In the genomic region with DNA sequence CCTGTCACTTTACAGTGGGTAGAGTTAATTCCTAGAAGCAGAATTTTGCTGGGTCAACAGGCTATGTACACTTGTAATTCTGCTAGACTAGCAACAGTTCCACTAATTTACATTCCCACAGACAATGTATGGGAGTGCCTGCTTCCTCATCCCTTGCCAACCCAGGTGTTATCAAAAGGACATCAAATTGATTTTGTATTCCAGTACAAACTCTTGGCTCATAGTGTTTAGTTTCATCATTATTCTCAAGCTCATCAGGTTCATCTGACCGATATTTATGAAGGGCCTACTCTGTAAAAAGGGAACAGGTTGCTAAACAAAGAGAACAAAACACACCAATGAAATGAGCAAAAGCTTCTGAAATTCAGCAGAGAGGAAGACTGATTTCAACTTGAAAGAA, we compare ENCODE assay signal across 31 cellular contexts. TPM values are rescaled to one million over a fixed set of nuclear protein-coding genes. Genes with fewer than 3 reads are reported as not detected.
DNase-seq lines count a peak whose midpoint lies in the region; ATAC-seq and TF ChIP-seq lines count a peak whose summit lies in the region.
"Had no signal": no experiment of that assay in that cellular context is flagged by ENCODE, and none has a peak within 500 bp of the region (broad histone marks: within the 10 kb centered on the region; RNA-seq: fewer than 3 reads in every experiment).

No MANE protein-coding gene starts in this region.

- TF ChIP-seq CTCF in IMR-90 (conservative IDR thresholded peaks at IDR 0.05; ENCODE audit: low read depth, low read length) (no peak), endothelial cell (IDR thresholded peaks at IDR 0.05; ENCODE audit: unreplicated experiment) (no peak), osteocyte (IDR thresholded peaks at IDR 0.05) (no peak)

- H4K5ac ChIP-seq in IMR-90 (ENCODE audit: low read depth, low read length): peak overlapping the region; percentile 77; the same call in 1 of the 2 replicates

- no peaks in the 10 kb centered on the region for H3K4me1 Mint-ChIP-seq in activated T-cell treated with anti-CD3 and anti-CD28 coated beads, Interleukin-2, amount 50 U/mL, for 72 hours (ENCODE audit: low read depth)
- peaks cover 17% of the 10 kb centered on the region for H3K4me1 Mint-ChIP-seq in endothelial cell (ENCODE audit: unreplicated experiment)
- H3K4me1 Mint-ChIP-seq in stimulated activated memory B cell treated with anti-CD40 and anti-IgM and Interleukin-4, amounts not matched to agents 10 μg/mL and 1 μg/mL and 100 μg/mL, for 72 hours: peaks cover 11% of the 10 kb centered on the region
- H3K4me1 Mint-ChIP-seq in osteocyte (ENCODE audit: unreplicated experiment): peaks cover 31% of the 10 kb centered on the region

- peak overlapping the region in 1 of 2 experiments; percentile 42; a peak in 2 of 4 replicates for H4K8ac ChIP-seq in IMR-90 (ENCODE audit: low read depth in 2 of 2, low read length in 2 of 2)

- peaks cover 8 to 28% of the 10 kb centered on the region in 2 donors for H3K36me3 Mint-ChIP-seq in activated T-cell treated with anti-CD3 and anti-CD28 coated beads, Interleukin-2, amount 50 U/mL, for 72 hours (ENCODE audit: insufficient read depth in 2 of 2)
- H3K36me3 Mint-ChIP-seq in endothelial cell (ENCODE audit: low read depth, unreplicated experiment) (peaks cover 9% of the 10 kb centered on the region), osteocyte (ENCODE audit: unreplicated experiment) (peaks cover 38% of the 10 kb centered on the region)
- H3K36me3 Mint-ChIP-seq in stimulated activated memory B cell treated with anti-CD40 and anti-IgM and Interleukin-4, amounts not matched to agents 10 μg/mL and 1 μg/mL and 100 μg/mL, for 72 hours: peaks cover 48% of the 10 kb centered on the region

- CTCF ChIA-PET in IMR-90 (lab: Yijun Ruan, JAX): interaction anchor here (0.8 to 1.6 kb wide), 3 partner anchors 9 to 27 kb away, joined by 3 to 5 read pairs (median 4); no protein-coding TSS in a partner anchor

- H3K14ac ChIP-seq in IMR-90 (replicated peaks; ENCODE audit: low read depth, low read length): peak overlapping the region; percentile 43; the same call in 1 of the 2 replicates

- no peak overlapping the region for H3K27ac ChIP-seq in IMR-90 (ENCODE audit: insufficient read depth, low read length)
- H3K27ac ChIP-seq: C4-2B, neutrophil, Peyer's patch had no signal

- POLR2A ChIA-PET in IMR-90 (lab: Charles Lee; ENCODE audit: unreplicated experiment): interaction anchor here (0.6 kb wide), 1 partner anchor 25 kb away, joined by 24 read pairs; no protein-coding TSS in a partner anchor

- H3K4me3 Mint-ChIP-seq in activated T-cell treated with anti-CD3 and anti-CD28 coated beads, Interleukin-2, amount 50 U/mL, for 72 hours: no peak overlapping the region
- H3K4me3 Mint-ChIP-seq in endothelial cell (ENCODE audit: unreplicated experiment) (no peak overlapping the region), osteocyte (ENCODE audit: unreplicated experiment) (no peak overlapping the region)
- H3K4me3 Mint-ChIP-seq in stimulated activated memory B cell treated with anti-CD40 and anti-IgM and Interleukin-4, amounts not matched to agents 10 μg/mL and 1 μg/mL and 100 μg/mL, for 72 hours: no peak overlapping the region
- H3K4me3 Mint-ChIP-seq: activated naive CD4-positive, alpha-beta T cell treated with anti-CD3 and anti-CD28 coated beads, Interleukin-2, amount 50 U/mL, for 24 hours; activated T-cell treated with anti-CD3 and anti-CD28 coated beads, Interleukin-2, amount 50 U/mL, for 4 hours; T-helper 2 cell treated with Interferon-gamma antibody and Interleukin-4, amounts not matched to agents 5 μg/mL and 100 μg/mL, for 36 hours; type B pancreatic cell had no signal

- H3K27ac Mint-ChIP-seq in activated T-cell treated with anti-CD3 and anti-CD28 coated beads, Interleukin-2, amount 50 U/mL, for 72 hours: peak overlapping the region; percentile 10
- peak overlapping the region; percentile 68 for H3K27ac Mint-ChIP-seq in endothelial cell (ENCODE audit: unreplicated experiment)
- H3K27ac Mint-ChIP-seq in stimulated activated memory B cell treated with anti-CD40 and anti-IgM and Interleukin-4, amounts not matched to agents 10 μg/mL and 1 μg/mL and 100 μg/mL, for 72 hours: peak overlapping the region; percentile 39
- H3K27ac Mint-ChIP-seq in osteocyte (ENCODE audit: unreplicated experiment): no peak overlapping the region
- H3K27ac Mint-ChIP-seq: T-helper 2 cell treated with Interferon-gamma antibody and Interleukin-4, amounts not matched to agents 5 μg/mL and 100 μg/mL, for 36 hours; type B pancreatic cell had no signal

- no peak for DNase-seq in activated T-cell treated with anti-CD3 and anti-CD28 coated beads, Interleukin-2, amount 50 U/mL, for 72 hours
- DNase-seq in activated T-cell treated with anti-CD3 and anti-CD28 coated beads for 4 hours: no peak
- DNase-seq in IMR-90: no peak
- DNase-seq in endothelial cell (ENCODE audit: low spot score): no peak
- no peak for DNase-seq in osteocyte (ENCODE audit: extremely low spot score, unreplicated experiment)
- DNase-seq in NCI-H345 (lab: John Stamatoyannopoulos, UW): no peak
- DNase-seq: activated CD4-positive, alpha-beta T cell treated with anti-CD3 and anti-CD28 coated beads for 4 hours; activated CD8-positive, alpha-beta memory T cell treated with anti-CD3 and anti-CD28 coated beads for 24 hours; activated T-cell treated with anti-CD3 and anti-CD28 coated beads, Interleukin-2, amount 50 U/mL, for 4 hours; aorta; DND-41; effector CD4-positive, alpha-beta T cell; GOT3; left colon; mesendoderm; NCI-H1048; NCI-H1694; NCI-H446; NCI-H774; Peyer's patch; SHP77 treated with DMSO at 0.1 percent for 48 hours; sigmoid colon; stimulated activated CD4-positive, alpha-beta T cell treated with anti-CD3 and anti-CD28 coated beads, Interleukin-4, amount 100 ng/mL, for 24 hours had no signal

- TF ChIP-seq POLR2A in IMR-90 (IDR thresholded peaks at IDR 0.05; ENCODE audit: low read depth, low read length): no peak

- no peak for TF ChIP-seq RAD21 in IMR-90 (IDR thresholded peaks at IDR 0.05; ENCODE audit: low read length)

- no peaks in the 10 kb centered on the region for H3K27me3 Mint-ChIP-seq in activated T-cell treated with anti-CD3 and anti-CD28 coated beads, Interleukin-2, amount 50 U/mL, for 72 hours (ENCODE audit: low read depth)
- H3K27me3 Mint-ChIP-seq in endothelial cell (ENCODE audit: unreplicated experiment): no peaks in the 10 kb centered on the region
- H3K27me3 Mint-ChIP-seq in stimulated activated memory B cell treated with anti-CD40 and anti-IgM and Interleukin-4, amounts not matched to agents 10 μg/mL and 1 μg/mL and 100 μg/mL, for 72 hours: no peaks in the 10 kb centered on the region
- H3K27me3 Mint-ChIP-seq in osteocyte (ENCODE audit: unreplicated experiment): no peaks in the 10 kb centered on the region
- H3K27me3 Mint-ChIP-seq: activated naive CD4-positive, alpha-beta T cell treated with anti-CD3 and anti-CD28 coated beads, Interleukin-2, amount 50 U/mL, for 24 hours; progenitor cell of endocrine pancreas; type B pancreatic cell had no signal

- H2BK20ac ChIP-seq in IMR-90 (ENCODE audit: low read depth, low read length): peak overlapping the region; percentile 26; the same call in 1 of the 2 replicates

- peak overlapping the region; percentile 11; the same call in 1 of the 2 replicates for H2BK120ac ChIP-seq in IMR-90 (ENCODE audit: low read depth, low read length)

- H4K91ac ChIP-seq in IMR-90 (ENCODE audit: insufficient read depth, low read depth, low read length): no peak overlapping the region

- peaks cover 48% of the 10 kb centered on the region for H3K36me3 ChIP-seq in IMR-90 (ENCODE audit: control insufficient read depth, insufficient read depth, low read length)

- H3K79me1 ChIP-seq in IMR-90 (ENCODE audit: low read depth in 1 of 2, low read length in 2 of 2): peaks cover 37 to 74% of the 10 kb centered on the region in 2 experiments

- no peak overlapping the region for H2AK5ac ChIP-seq in IMR-90 (ENCODE audit: low read depth, low read length)

- H2BK5ac ChIP-seq in IMR-90 (ENCODE audit: low read depth, low read length, poor library complexity, severe bottlenecking): peak overlapping the region; percentile 55

- H3K56ac ChIP-seq in IMR-90 (ENCODE audit: extremely low read depth, insufficient read depth, low read length): no peak overlapping the region

- in situ Hi-C loops in IMR-90 (cut with MboI; ENCODE audit: low sequenced_read_pairs): loop anchor here (5.0 to 10.0 kb wide), 2 partner anchors 119 to 696 kb away; no protein-coding TSS in a partner anchor

- H2AFZ ChIP-seq in IMR-90 (replicated peaks; ENCODE audit: low read length, poor library complexity): no peak overlapping the region

- no peaks in the 10 kb centered on the region for H3K9me3 ChIP-seq in IMR-90 (ENCODE audit: control insufficient read depth, insufficient read depth, low read length)
- H3K9me3 ChIP-seq: neutrophil, Peyer's patch, sigmoid colon had no signal

- H4K20me1 ChIP-seq in IMR-90 (ENCODE audit: insufficient read depth, low read length): peaks cover 11% of the 10 kb centered on the region; the same call in 1 of the 2 replicates

- no peak overlapping the region for H2BK15ac ChIP-seq in IMR-90 (ENCODE audit: low read depth, low read length)

- peaks cover 31% of the 10 kb centered on the region for H3K4me1 ChIP-seq in IMR-90 (ENCODE audit: control insufficient read depth, insufficient read depth, low read length)

- no peaks in the 10 kb centered on the region for H3K27me3 ChIP-seq in IMR-90 (ENCODE audit: control insufficient read depth, insufficient read depth, low read length)
- H3K27me3 ChIP-seq: neutrophil, Peyer's patch, sigmoid colon had no signal

- no peak for ATAC-seq in activated T-cell treated with anti-CD3 and anti-CD28 coated beads, Interleukin-2, amount 50 U/mL, for 72 hours (replicated peaks in 1 of 2)
- ATAC-seq in IMR-90 (ENCODE audit: low read depth) (no peak), GM18858 (IDR thresholded peaks at IDR 0.05; ENCODE audit: unreplicated experiment) (no peak)
- ATAC-seq in stimulated activated memory B cell treated with anti-CD40 and anti-IgM and Interleukin-4, amounts not matched to agents 10 μg/mL and 1 μg/mL and 100 μg/mL, for 72 hours: no peak
- ATAC-seq: activated T-cell treated with anti-CD3 and anti-CD28 coated beads, Interleukin-2, amount 50 U/mL, for 4 hours; left colon had no signal

- WGBS in IMR-90 (ENCODE audit: extremely low coverage in 2 of 2, insufficient read length in 1 of 2), 2 experiments: no CpG with 5 or more reads among the region's 1 CpG

- no peak overlapping the region for H2AK9ac ChIP-seq in IMR-90 (replicated peaks; ENCODE audit: low read depth, low read length, poor library complexity)

- H3K9me1 ChIP-seq in IMR-90 (ENCODE audit: insufficient read depth, low read length): peaks cover 33% of the 10 kb centered on the region

- H3K23ac ChIP-seq in IMR-90 (ENCODE audit: low read depth, low read length): no peak overlapping the region

- BruUV-seq in IMR-90 (replicated peaks; lab: Mats Ljungman, UMichigan): no TSS peak

- H3K9me3 Mint-ChIP-seq in activated T-cell treated with anti-CD3 and anti-CD28 coated beads, Interleukin-2, amount 50 U/mL, for 72 hours: no peaks in the 10 kb centered on the region
- no peaks in the 10 kb centered on the region for H3K9me3 Mint-ChIP-seq in endothelial cell (ENCODE audit: unreplicated experiment)
- no peaks in the 10 kb centered on the region for H3K9me3 Mint-ChIP-seq in stimulated activated memory B cell treated with anti-CD40 and anti-IgM and Interleukin-4, amounts not matched to agents 10 μg/mL and 1 μg/mL and 100 μg/mL, for 72 hours
- H3K9me3 Mint-ChIP-seq in osteocyte (ENCODE audit: unreplicated experiment): no peaks in the 10 kb centered on the region
- H3K9me3 Mint-ChIP-seq: activated naive CD4-positive, alpha-beta T cell treated with anti-CD3 and anti-CD28 coated beads, Interleukin-2, amount 50 U/mL, for 24 hours; activated T-cell treated with anti-CD3 and anti-CD28 coated beads, Interleukin-2, amount 50 U/mL, for 4 hours; T-helper 2 cell treated with Interferon-gamma antibody and Interleukin-4, amounts not matched to agents 5 μg/mL and 100 μg/mL, for 36 hours; type B pancreatic cell had no signal

- no peak overlapping the region for H3K9ac ChIP-seq in IMR-90 (ENCODE audit: low read depth, low read length)

- dilution Hi-C loops in IMR-90 (cut with HindIII; ENCODE audit: low sequenced_read_pairs, unreplicated experiment): no loop called here

- peak overlapping the region; percentile 37; the same call in 1 of the 2 replicates for H3K18ac ChIP-seq in IMR-90 (ENCODE audit: low read depth, low read length)

- intact Hi-C loops in IMR-90 (cut with micrococcal nuclease): no loop called here

- H3K4me3 ChIP-seq in IMR-90 (ENCODE audit: insufficient read depth, low read depth, low read length): no peak overlapping the region
- H3K4me3 ChIP-seq: Peyer's patch, sigmoid colon had no signal

- H3K4me2 ChIP-seq in IMR-90 (ENCODE audit: low read depth, low read length): no peak overlapping the region

- H3K4ac ChIP-seq in IMR-90 (ENCODE audit: low read depth, low read length): peak overlapping the region; percentile 58; the same call in 1 of the 2 replicates

RNA-seq across cellular contexts. Expression of gene PITPNB, which starts 30.7 kb away (rescaled TPM):
- 100 to 1,000 TPM in 1 of 2 donors, 10 to 100 TPM in 1; 97.2 to 102 TPM for total RNA-seq in activated T-cell treated with anti-CD3 and anti-CD28 coated beads, Interleukin-2, amount 50 U/mL, for 72 hours
- total RNA-seq in IMR-90 (2012; rRNA removed) (19.7 and 29.2 TPM in 2 replicates), endothelial cell (ENCODE audit: unreplicated experiment) (72.5 TPM), osteocyte (86.6 and 86.7 TPM in 2 replicates)
- polyA plus RNA-seq in IMR-90 (2012; rRNA removed): 43.3 and 54.5 TPM in 2 replicates
- polyA plus RNA-seq in IMR-90 (2012; cell fraction: cytosol; rRNA removed): 12.1 and 20.1 TPM in 2 replicates
- 9.3 and 56.7 TPM in 2 replicates for polyA plus RNA-seq in IMR-90 (2012; cell fraction: nucleus; rRNA removed; ENCODE audit: low replicate concordance)
